ENCODE assay signal across 11 cellular contexts in the genomic region with DNA sequence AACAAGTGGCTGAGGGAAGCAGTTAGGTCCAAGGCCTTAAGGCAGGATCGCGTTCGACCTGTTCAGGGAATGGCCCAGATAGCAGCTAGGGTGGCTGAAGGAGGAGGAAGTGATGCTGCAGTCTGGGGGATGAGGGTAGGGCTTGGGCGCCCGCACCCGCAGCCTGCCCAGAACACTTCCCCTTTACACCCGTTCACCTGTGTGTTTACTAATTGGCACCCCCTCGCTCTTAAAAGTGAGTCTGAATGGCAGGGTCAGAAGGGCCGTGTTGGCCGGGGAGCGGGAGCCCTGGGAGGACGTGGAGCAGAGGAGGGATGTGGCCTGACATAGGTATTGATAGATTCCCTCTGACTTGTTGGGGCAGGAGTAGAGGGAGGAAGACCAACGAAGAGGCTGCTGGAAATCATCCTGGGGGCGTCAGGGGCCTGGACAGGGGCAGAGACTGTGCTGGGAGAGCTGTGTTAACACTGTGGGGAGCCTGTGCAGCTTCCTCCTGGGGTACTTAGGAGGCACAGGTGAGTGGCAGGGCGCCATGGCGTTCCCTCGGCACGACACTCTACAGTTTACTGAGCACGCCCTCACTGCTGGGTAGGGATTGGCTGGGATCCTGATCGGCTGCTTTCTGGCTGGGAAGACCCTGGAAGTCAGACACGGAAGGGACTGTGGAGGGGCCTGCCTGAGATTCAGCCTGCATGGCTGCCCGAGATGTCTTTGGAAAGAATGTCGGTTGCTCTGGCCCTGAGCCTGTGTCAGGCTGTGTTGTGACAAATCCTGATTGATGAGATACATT. TPM values are rescaled to one million over a fixed set of nuclear protein-coding genes. Genes with fewer than 3 reads are reported as not detected.
DNase-seq lines count a peak whose midpoint lies in the region; ATAC-seq, FAIRE-seq and TF ChIP-seq lines count a peak whose summit lies in the region.
"Had no signal": no experiment of that assay in that cellular context is flagged by ENCODE, and none has a peak within 500 bp of the region (broad histone marks: within the 10 kb centered on the region; RNA-seq: fewer than 3 reads in every experiment).

No MANE protein-coding gene starts in this region.

- TF ChIP-seq CTCF in astrocyte (IDR thresholded peaks at IDR 0.05; ENCODE audit: insufficient read depth, low read depth, low read length) (no peak), thyroid gland (IDR thresholded peaks at IDR 0.05) (no peak)

- no peak overlapping the region for H3K4me3 ChIP-seq in astrocyte (ENCODE audit: insufficient read depth, low read depth, low read length)
- no peak overlapping the region for H3K4me3 ChIP-seq in mucosa of stomach (ENCODE audit: low read length)
- no peak overlapping the region for H3K4me3 ChIP-seq in thyroid gland (replicated peaks in 1 of 3)
- H3K4me3 ChIP-seq: pancreas had no signal

- no peaks in the 10 kb centered on the region for H3K36me3 ChIP-seq in astrocyte (ENCODE audit: insufficient read depth, low read length)
- H3K36me3 ChIP-seq in mucosa of stomach (ENCODE audit: control insufficient read depth, insufficient read depth, low read length) = no peaks in the 10 kb centered on the region
- H3K36me3 ChIP-seq in thyroid gland = no peaks in the 10 kb centered on the region
- H3K36me3 ChIP-seq: pancreas had no signal

- no peaks in the 10 kb centered on the region for H3K27me3 Mint-ChIP-seq in activated CD4-positive, alpha-beta T cell treated with anti-CD3 and anti-CD28 coated beads, Interleukin-2, amount 10 ng/mL, durations not matched to agents 7 days and 5 days
- no peaks in the 10 kb centered on the region for H3K27me3 Mint-ChIP-seq in activated CD4-positive, alpha-beta T cell treated with anti-CD3 and anti-CD28 coated beads, Interleukin-2, amount 10 ng/mL, durations not matched to agents 24 days and 14 days
- no peaks in the 10 kb centered on the region for H3K27me3 Mint-ChIP-seq in astrocyte (ENCODE audit: low read depth, unreplicated experiment)

- peaks cover 5% of the 10 kb centered on the region for H4K20me1 ChIP-seq in astrocyte (ENCODE audit: insufficient read depth, low read length)

- no peak overlapping the region for H2AFZ ChIP-seq in astrocyte (ENCODE audit: low read depth, low read length)

- POLR2A ChIA-PET in activated CD4-positive, alpha-beta T cell treated with anti-CD3 and anti-CD28 coated beads, Interleukin-2, amount 10 ng/mL, durations not matched to agents 7 days and 5 days (lab: Charles Lee) = no interaction called here

- H3K27ac ChIP-seq in astrocyte (ENCODE audit: low read depth, low read length) (peak overlapping the region; percentile 97), thyroid gland (peak overlapping the region; percentile 72 to 92 (median 88)), caudate nucleus (ENCODE audit: low read depth, low read length) (no peak overlapping the region)

- H3K9me3 ChIP-seq in astrocyte (ENCODE audit: insufficient read depth, low read depth, low read length) (no peaks in the 10 kb centered on the region), mucosa of stomach (ENCODE audit: control insufficient read depth, low read length) (no peaks in the 10 kb centered on the region), thyroid gland (no peaks in the 10 kb centered on the region)
- H3K9me3 ChIP-seq: pancreas had no signal

- H3K27me3 ChIP-seq in astrocyte (ENCODE audit: insufficient read depth, low read length) (no peaks in the 10 kb centered on the region), mucosa of stomach (ENCODE audit: control insufficient read depth, insufficient read depth, low read length) (no peaks in the 10 kb centered on the region), thyroid gland (no peaks in the 10 kb centered on the region)
- H3K27me3 ChIP-seq: pancreas had no signal

- H3K4me1 ChIP-seq in astrocyte (ENCODE audit: insufficient read depth, low read length) (peaks cover 44% of the 10 kb centered on the region), mucosa of stomach (ENCODE audit: control insufficient read depth, insufficient read depth, low read length) (peaks cover 68% of the 10 kb centered on the region), thyroid gland (peaks cover 45 to 62% of the 10 kb centered on the region in 2 donors)

- H3K4me2 ChIP-seq in astrocyte (ENCODE audit: low read length) = peak overlapping the region; percentile 82

- intact Hi-C loops in activated CD4-positive, alpha-beta T cell treated with anti-CD3 and anti-CD28 coated beads, Interleukin-2, amount 10 ng/mL, durations not matched to agents 24 days and 14 days (cut with micrococcal nuclease) = no loop called here
- intact Hi-C loops in thyroid gland (cut with DNase I) = no loop called here

- H3K9me3 Mint-ChIP-seq in activated CD4-positive, alpha-beta T cell treated with anti-CD3 and anti-CD28 coated beads, Interleukin-2, amount 10 ng/mL, durations not matched to agents 7 days and 5 days = no peaks in the 10 kb centered on the region
- H3K9me3 Mint-ChIP-seq in activated CD4-positive, alpha-beta T cell treated with anti-CD3 and anti-CD28 coated beads, Interleukin-2, amount 10 ng/mL, durations not matched to agents 24 days and 14 days = no peaks in the 10 kb centered on the region
- H3K9me3 Mint-ChIP-seq in astrocyte (ENCODE audit: unreplicated experiment) = no peaks in the 10 kb centered on the region

- FAIRE-seq in astrocyte (lab: Jason Lieb, UNC) (no peak), H54 (lab: Jason Lieb, UNC) (no peak)
- FAIRE-seq: pancreas had no signal

- H3K36me3 Mint-ChIP-seq in activated CD4-positive, alpha-beta T cell treated with anti-CD3 and anti-CD28 coated beads, Interleukin-2, amount 10 ng/mL, durations not matched to agents 7 days and 5 days (ENCODE audit: low read depth) = peaks cover 9% of the 10 kb centered on the region
- H3K36me3 Mint-ChIP-seq in activated CD4-positive, alpha-beta T cell treated with anti-CD3 and anti-CD28 coated beads, Interleukin-2, amount 10 ng/mL, durations not matched to agents 24 days and 14 days (ENCODE audit: low read depth) = peaks cover 18% of the 10 kb centered on the region
- H3K36me3 Mint-ChIP-seq in astrocyte (ENCODE audit: low read depth, unreplicated experiment) = peaks cover 6% of the 10 kb centered on the region

- H3K9ac ChIP-seq in astrocyte (ENCODE audit: low read length) (peak overlapping the region; percentile 13), mucosa of stomach (ENCODE audit: low read length) (peak overlapping the region; percentile 49)

- WGBS in thyroid gland, 2 donors = 65 to 68% methylated on average over 22 to 23 of the region's 23 CpGs

- no peak for DNase-seq in activated CD4-positive, alpha-beta T cell treated with anti-CD3 and anti-CD28 coated beads, Interleukin-2, amount 10 ng/mL, durations not matched to agents 7 days and 5 days
- DNase-seq in activated CD4-positive, alpha-beta T cell treated with anti-CD3 and anti-CD28 coated beads, Interleukin-2, amount 10 ng/mL, durations not matched to agents 24 days and 14 days = no peak
- DNase-seq in astrocyte (ENCODE audit: low read depth) = no peak
- peak in 1 of 2 donors; percentile 59 for DNase-seq in thyroid gland
- no peak for DNase-seq in H54 (ENCODE audit: insufficient read length, low spot score)
- DNase-seq in caudate nucleus (lab: John Stamatoyannopoulos, UW) = no peak
- DNase-seq: activated CD8-positive, alpha-beta memory T cell treated with anti-CD3 and anti-CD28 coated beads for 24 hours; NCI-H524 had no signal

- H3K79me2 ChIP-seq in astrocyte (ENCODE audit: insufficient read depth, low read length) = no peaks in the 10 kb centered on the region

- H3K27ac Mint-ChIP-seq in activated CD4-positive, alpha-beta T cell treated with anti-CD3 and anti-CD28 coated beads, Interleukin-2, amount 10 ng/mL, durations not matched to agents 7 days and 5 days = peak overlapping the region; percentile 16
- no peak overlapping the region for H3K27ac Mint-ChIP-seq in activated CD4-positive, alpha-beta T cell treated with anti-CD3 and anti-CD28 coated beads, Interleukin-2, amount 10 ng/mL, durations not matched to agents 24 days and 14 days
- H3K27ac Mint-ChIP-seq in astrocyte (ENCODE audit: unreplicated experiment) = peak overlapping the region; percentile 69

- CTCF ChIA-PET in activated CD4-positive, alpha-beta T cell treated with anti-CD3 and anti-CD28 coated beads, Interleukin-2, amount 10 ng/mL, durations not matched to agents 7 days and 5 days (lab: Charles Lee) = interaction anchor here (1.0 to 1.8 kb wide), 3 partner anchors 15 to 193 kb away, joined by 3 to 4 read pairs (median 3); no protein-coding TSS in a partner anchor

- ATAC-seq in HG02970 (IDR thresholded peaks at IDR 0.05; ENCODE audit: low FRiP score, unreplicated experiment) = no peak

- TF ChIP-seq POLR2A in thyroid gland (IDR thresholded peaks at IDR 0.05) (no peak), H54 (IDR thresholded peaks at IDR 0.05; ENCODE audit: low read depth, low read length) (no peak)

- no peak overlapping the region for H3K4me3 Mint-ChIP-seq in activated CD4-positive, alpha-beta T cell treated with anti-CD3 and anti-CD28 coated beads, Interleukin-2, amount 10 ng/mL, durations not matched to agents 7 days and 5 days
- no peak overlapping the region for H3K4me3 Mint-ChIP-seq in activated CD4-positive, alpha-beta T cell treated with anti-CD3 and anti-CD28 coated beads, Interleukin-2, amount 10 ng/mL, durations not matched to agents 24 days and 14 days
- H3K4me3 Mint-ChIP-seq in astrocyte (ENCODE audit: unreplicated experiment) = no peak overlapping the region

- H3K4me1 Mint-ChIP-seq in activated CD4-positive, alpha-beta T cell treated with anti-CD3 and anti-CD28 coated beads, Interleukin-2, amount 10 ng/mL, durations not matched to agents 7 days and 5 days = peaks cover 2% of the 10 kb centered on the region
- no peaks in the 10 kb centered on the region for H3K4me1 Mint-ChIP-seq in activated CD4-positive, alpha-beta T cell treated with anti-CD3 and anti-CD28 coated beads, Interleukin-2, amount 10 ng/mL, durations not matched to agents 24 days and 14 days
- peaks cover 41% of the 10 kb centered on the region for H3K4me1 Mint-ChIP-seq in astrocyte (ENCODE audit: low read depth, unreplicated experiment)

RNA-seq across cellular contexts. Expression of a gene that starts 51.6 kb away (rescaled TPM):
- 10 to 100 TPM; 42.0 to 43.1 TPM for total RNA-seq in activated CD4-positive, alpha-beta T cell treated with anti-CD3 and anti-CD28 coated beads, Interleukin-2, amount 10 ng/mL, durations not matched to agents 7 days and 5 days
- total RNA-seq in activated CD4-positive, alpha-beta T cell treated with anti-CD3 and anti-CD28 coated beads, Interleukin-2, amount 10 ng/mL, durations not matched to agents 24 days and 14 days = 53.9 and 63.7 TPM in 2 replicates
- total RNA-seq in astrocyte (18.6 and 24.2 TPM in 2 replicates), thyroid gland (10 to 100 TPM; 42.7 to 98.0 (median 72.5) TPM)
